13 cellular contexts compared by ENCODE assay signal in the genomic region with DNA sequence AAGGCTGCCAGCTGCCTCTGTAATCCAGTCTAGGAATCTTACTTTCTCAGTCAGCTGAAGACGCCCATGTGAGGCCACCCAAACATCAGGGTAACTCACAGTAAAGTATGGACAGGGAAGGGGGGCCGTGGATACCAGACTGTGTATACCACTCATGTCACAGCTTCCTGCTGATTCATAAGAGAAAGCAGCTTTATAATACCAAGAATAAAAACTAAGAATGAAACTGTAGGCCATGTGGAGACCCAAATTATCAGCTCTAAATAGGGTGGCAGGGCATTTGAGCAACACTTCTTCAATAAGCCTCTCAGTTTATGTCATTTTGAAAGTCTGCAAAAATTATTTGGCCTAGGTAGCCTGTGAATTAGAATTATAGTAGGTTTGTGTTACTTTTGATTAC.
DNase-seq lines count a peak whose midpoint lies in the region; ATAC-seq and TF ChIP-seq lines count a peak whose summit lies in the region.
"Had no signal": no experiment of that assay in that cellular context is flagged by ENCODE, and none has a peak within 500 bp of the region (broad histone marks: within the 10 kb centered on the region; RNA-seq: fewer than 3 reads in every experiment).

No MANE protein-coding gene starts in this region.

- no peak overlapping the region for H3K27ac ChIP-seq in thyroid gland

- no peaks in the 10 kb centered on the region for H3K36me3 Mint-ChIP-seq in activated B cell treated with CpG ODN at 0.5 μM for 24 hours (ENCODE audit: low read depth)

- H3K27ac Mint-ChIP-seq in activated B cell treated with CpG ODN at 0.5 μM for 24 hours = no peak overlapping the region
- H3K27ac Mint-ChIP-seq: dendritic cell treated with granulocyte-macrophage colony-stimulating factor and Interleukin-4, amounts not matched to agents 40 ng/mL and 50 ng/mL, for 4 days had no signal

- no peaks in the 10 kb centered on the region for H3K9me3 Mint-ChIP-seq in activated B cell treated with CpG ODN at 0.5 μM for 24 hours
- H3K9me3 Mint-ChIP-seq: dendritic cell treated with granulocyte-macrophage colony-stimulating factor and Interleukin-4, amounts not matched to agents 40 ng/mL and 50 ng/mL, for 4 days had no signal

- CTCF ChIA-PET in activated B cell treated with CpG ODN at 0.5 μM for 24 hours (lab: Charles Lee) = no interaction called here

- H3K9me3 ChIP-seq in thyroid gland = no peaks in the 10 kb centered on the region

- no peaks in the 10 kb centered on the region for H3K4me1 Mint-ChIP-seq in activated B cell treated with CpG ODN at 0.5 μM for 24 hours

- no peak overlapping the region for H3K4me3 ChIP-seq in thyroid gland (replicated peaks in 1 of 3)

- POLR2A ChIA-PET in activated B cell treated with CpG ODN at 0.5 μM for 24 hours (lab: Charles Lee) = no interaction called here

- TF ChIP-seq POLR2A in GM18505 (IDR thresholded peaks at IDR 0.05; ENCODE audit: borderline replicate concordance, extremely low read depth, insufficient read depth, insufficient read length) (no peak), thyroid gland (IDR thresholded peaks at IDR 0.05) (no peak)

- ATAC-seq in GM18505 (IDR thresholded peaks at IDR 0.05; ENCODE audit: unreplicated experiment) (peak; percentile 98), GM19372 (IDR thresholded peaks at IDR 0.05; ENCODE audit: low read depth, unreplicated experiment) (peak; percentile 90), HG02938 (IDR thresholded peaks at IDR 0.05; ENCODE audit: unreplicated experiment) (peak; percentile 92), activated B cell treated with CpG ODN at 0.5 μM for 24 hours (ENCODE audit: low read depth) (peak; percentile 54), GM19324 (IDR thresholded peaks at IDR 0.05; ENCODE audit: low FRiP score, unreplicated experiment) (no peak)

- H3K36me3 ChIP-seq in thyroid gland = no peaks in the 10 kb centered on the region

- no peaks in the 10 kb centered on the region for H3K4me1 ChIP-seq in thyroid gland

- TF ChIP-seq CTCF in activated B cell treated with CpG ODN at 0.5 μM for 24 hours (IDR thresholded peaks at IDR 0.05) (no peak), thyroid gland (IDR thresholded peaks at IDR 0.05) (no peak)

- no peaks in the 10 kb centered on the region for H3K27me3 ChIP-seq in thyroid gland

- H3K4me3 Mint-ChIP-seq in activated B cell treated with CpG ODN at 0.5 μM for 24 hours = no peak overlapping the region
- H3K4me3 Mint-ChIP-seq: dendritic cell treated with granulocyte-macrophage colony-stimulating factor and Interleukin-4, amounts not matched to agents 40 ng/mL and 50 ng/mL, for 4 days had no signal

- intact Hi-C loops in activated B cell treated with CpG ODN at 0.5 μM for 24 hours (cut with micrococcal nuclease) = no loop called here
- intact Hi-C loops in thyroid gland (cut with DNase I) = no loop called here

- WGBS in thyroid gland, 2 donors = 90 to 98% methylated on average over 2 of the region's 2 CpGs

- DNase-seq in activated B cell treated with CpG ODN at 0.5 μM for 24 hours (no peak), nucleus accumbens (lab: John Stamatoyannopoulos, UW) (no peak), Ammon's horn (ENCODE audit: low spot score) (no peak), thyroid gland (no peak)
- DNase-seq: COR-L47, H7, hippocampal formation, RPMI8226 had no signal

- H3K27me3 Mint-ChIP-seq in activated B cell treated with CpG ODN at 0.5 μM for 24 hours = no peaks in the 10 kb centered on the region
- H3K27me3 Mint-ChIP-seq: dendritic cell treated with granulocyte-macrophage colony-stimulating factor and Interleukin-4, amounts not matched to agents 40 ng/mL and 50 ng/mL, for 4 days had no signal
